In the genomic region with DNA sequence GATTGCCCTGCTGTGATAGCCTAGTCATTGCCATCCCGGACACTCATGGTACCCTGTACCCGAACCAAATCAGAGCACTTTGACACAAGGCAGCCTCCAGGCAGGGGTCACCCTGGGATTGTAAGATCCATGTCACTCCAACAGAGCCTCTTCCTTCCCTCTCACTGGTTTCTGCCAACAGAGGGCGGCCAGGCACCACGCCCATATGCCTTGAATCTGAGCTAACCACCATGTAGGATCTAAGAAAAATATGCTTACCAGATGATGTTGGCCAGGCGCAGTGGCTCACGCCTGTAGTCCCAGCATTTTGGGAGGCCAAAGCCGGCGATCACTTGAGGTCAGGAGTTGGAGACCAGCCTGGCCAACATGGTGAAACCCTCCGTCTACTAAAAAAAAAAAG, we compare ENCODE assay signal across 15 cellular contexts.
A peak's percentile ranks its signal among the peaks of the same experiment; 100 is the strongest.
DNase-seq lines count a peak whose midpoint lies in the region; ATAC-seq, FAIRE-seq and TF ChIP-seq lines count a peak whose summit lies in the region.
"Had no signal": no experiment of that assay in that cellular context is flagged by ENCODE, and none has a peak within 500 bp of the region (broad histone marks: within the 10 kb centered on the region; RNA-seq: fewer than 3 reads in every experiment).

No MANE protein-coding gene starts in this region.

- no TSS peak for BruUV-seq in HepG2 (replicated peaks; lab: Mats Ljungman, UMichigan)

- TF ChIP-seq RAD21 in HepG2 (CRISPR knock-in tag; IDR thresholded peaks at IDR 0.05) = no peak

- H3K4me3 ChIP-seq in HepG2 (replicated peaks in 1 of 3; ENCODE audit: insufficient read depth in 1 of 3, low read depth in 2 of 3, low read length in 3 of 3) = no peak overlapping the region
- H3K4me3 ChIP-seq in right lobe of liver = no peak overlapping the region
- no peak overlapping the region for H3K4me3 ChIP-seq in esophagus muscularis mucosa

- H3K27ac Mint-ChIP-seq in chondrocyte (ENCODE audit: unreplicated experiment) (no peak overlapping the region), type B pancreatic cell (peak overlapping the region; percentile 23)

- H3K9me3 ChIP-seq in HepG2 (ENCODE audit: low read length) (no peaks in the 10 kb centered on the region), right lobe of liver (no peaks in the 10 kb centered on the region), esophagus muscularis mucosa (peaks cover 0 to 5% (median 0%) of the 10 kb centered on the region in 4 donors)

- DNase-seq in HepG2 (ENCODE audit: low spot score) (peak; percentile 7), right lobe of liver (no peak), M059J (ENCODE audit: low read depth) (peak; percentile 11), chondrocyte (ENCODE audit: low spot score) (no peak), type B pancreatic cell (ENCODE audit: extremely low spot score, unreplicated experiment) (no peak), esophagus muscularis mucosa (ENCODE audit: extremely low spot score) (no peak)
- no peak for DNase-seq in stimulated activated naive CD4-positive, alpha-beta T cell treated with Interleukin-2 at 50 U/mL for 16 hours (lab: John Stamatoyannopoulos, UW)
- DNase-seq: activated CD8-positive, alpha-beta memory T cell treated with anti-CD3 and anti-CD28 coated beads, Interleukin-2, amount 50 U/mL, for 48 hours; amygdala; CD4-positive, CD25-positive, alpha-beta regulatory T cell; KG1; midbrain; posterior cingulate gyrus had no signal

- H3K36me3 Mint-ChIP-seq in chondrocyte (ENCODE audit: low read depth) (peaks cover 6% of the 10 kb centered on the region), type B pancreatic cell (peaks cover 4% of the 10 kb centered on the region)
- H3K36me3 Mint-ChIP-seq: CD4-positive, CD25-positive, alpha-beta regulatory T cell had no signal

- FAIRE-seq in HepG2 (lab: Jason Lieb, UNC) = no peak
- FAIRE-seq: endometrium had no signal

- no peaks in the 10 kb centered on the region for H3K4me1 ChIP-seq in HepG2 (ENCODE audit: insufficient read depth, low read length)
- no peaks in the 10 kb centered on the region for H3K4me1 ChIP-seq in right lobe of liver
- H3K4me1 ChIP-seq in esophagus muscularis mucosa = peaks cover 0 to 11% (median 10%) of the 10 kb centered on the region in 4 donors

- CTCF ChIA-PET in HepG2 (lab: Yijun Ruan, JAX; ENCODE audit: low intra/inter-chr PET ratio, low total read pairs) = no interaction called here

- no peak overlapping the region for H3K4me2 ChIP-seq in HepG2 (ENCODE audit: low read depth, low read length)

- no peak overlapping the region for H2AFZ ChIP-seq in HepG2 (ENCODE audit: low read length)

- TF ChIP-seq POLR2A in HepG2 (IDR thresholded peaks at IDR 0.05; ENCODE audit: insufficient read depth in 1 of 2, low read depth in 2 of 2, low read length in 2 of 2) (no peak), right lobe of liver (IDR thresholded peaks at IDR 0.05) (no peak), esophagus muscularis mucosa (IDR thresholded peaks at IDR 0.05; ENCODE audit: low read depth) (no peak)

- H3K27me3 ChIP-seq in HepG2 (ENCODE audit: control insufficient read depth in 1 of 2, insufficient read depth in 2 of 2, low read length in 2 of 2) (peaks cover 0 to 5% of the 10 kb centered on the region in 2 experiments; a peak in 2 of 5 replicates), right lobe of liver (no peaks in the 10 kb centered on the region), esophagus muscularis mucosa (no peaks in the 10 kb centered on the region)

- in situ Hi-C loops in HepG2 (cut with HindIII; ENCODE audit: extremely low pct_ligation_motif_present, low pct_unique_long_range_greater_than_20kb) = no loop called here

- WGBS in HepG2 (ENCODE audit: low lambda C conversion rate) = 35% methylated on average over 8 of the region's 9 CpGs
- WGBS in right lobe of liver (ENCODE audit: insufficient coverage, low coverage, low lambda C conversion rate, missing lambda C conversion rate) = 78% methylated on average over 5 of the region's 9 CpGs
- 90% methylated on average over 8 of the region's 9 CpGs for WGBS in esophagus muscularis mucosa

- no peak overlapping the region for H3K9ac ChIP-seq in HepG2 (ENCODE audit: insufficient read depth, low read depth, low read length)

- POLR2A ChIA-PET in HepG2 (lab: Yijun Ruan, JAX) = no interaction called here

- no peak for TF ChIP-seq EP300 in HepG2 (IDR thresholded peaks at IDR 0.05; ENCODE audit: low read depth in 2 of 2, low read length in 2 of 2)
- no peak for TF ChIP-seq EP300 in HepG2 (CRISPR knock-in tag; IDR thresholded peaks at IDR 0.05; ENCODE audit: borderline replicate concordance)
- no peak for TF ChIP-seq EP300 in esophagus muscularis mucosa (IDR thresholded peaks at IDR 0.05)

- intact Hi-C loops in HepG2 (cut with micrococcal nuclease; ENCODE audit: unreplicated experiment) = no loop called here
- intact Hi-C loops in right lobe of liver (cut with DNase I) = no loop called here
- intact Hi-C loops in esophagus muscularis mucosa (cut with DNase I) = no loop called here

- 0 out of 2 replicates have a peak, but pooled peaks have one; percentile 28 for TF ChIP-seq CTCF in HepG2 (CRISPR knock-in tag; IDR thresholded peaks at IDR 0.05)
- TF ChIP-seq CTCF in right lobe of liver (IDR thresholded peaks at IDR 0.05) = no peak
- TF ChIP-seq CTCF in chondrocyte (IDR thresholded peaks at IDR 0.05) = peak; percentile 21
- TF ChIP-seq CTCF in type B pancreatic cell (conservative IDR thresholded peaks at IDR 0.05) = no peak
- TF ChIP-seq CTCF in esophagus muscularis mucosa (IDR thresholded peaks at IDR 0.05) = no peak

- no peaks in the 10 kb centered on the region for H4K20me1 ChIP-seq in HepG2 (ENCODE audit: insufficient read depth, low read length)

- H3K36me3 ChIP-seq in HepG2 (replicated peaks in 1 of 2; ENCODE audit: control insufficient read depth in 1 of 2, insufficient read depth in 2 of 2, low read length in 2 of 2) (no peaks in the 10 kb centered on the region), right lobe of liver (no peaks in the 10 kb centered on the region), esophagus muscularis mucosa (no peaks in the 10 kb centered on the region)

- H3K4me3 Mint-ChIP-seq in chondrocyte (ENCODE audit: unreplicated experiment) = no peak overlapping the region
- no peak overlapping the region for H3K4me3 Mint-ChIP-seq in type B pancreatic cell
- H3K4me3 Mint-ChIP-seq: CD4-positive, CD25-positive, alpha-beta regulatory T cell had no signal

- H3K9me3 Mint-ChIP-seq in chondrocyte (ENCODE audit: low read depth) (peaks cover 18% of the 10 kb centered on the region), type B pancreatic cell (peaks cover 13% of the 10 kb centered on the region)

- no peaks in the 10 kb centered on the region for H3K4me1 Mint-ChIP-seq in chondrocyte (ENCODE audit: low read depth)
- no peaks in the 10 kb centered on the region for H3K4me1 Mint-ChIP-seq in type B pancreatic cell (ENCODE audit: unreplicated experiment)

- ATAC-seq in HepG2 (peak; percentile 54; the same call in 2 of the 3 replicates), right lobe of liver (no peak), HG02840 (IDR thresholded peaks at IDR 0.05; ENCODE audit: low FRiP score, unreplicated experiment) (no peak)

- H3K27ac ChIP-seq in HepG2 (ENCODE audit: extremely low read length, insufficient read depth, low read length) (no peak overlapping the region), right lobe of liver (no peak overlapping the region), esophagus muscularis mucosa (replicated peaks in 1 of 4) (no peak overlapping the region)

- H3K27me3 Mint-ChIP-seq in chondrocyte (ENCODE audit: low read depth) = no peaks in the 10 kb centered on the region
- no peaks in the 10 kb centered on the region for H3K27me3 Mint-ChIP-seq in type B pancreatic cell
- H3K27me3 Mint-ChIP-seq: CD4-positive, CD25-positive, alpha-beta regulatory T cell had no signal

- H3K79me2 ChIP-seq in HepG2 (ENCODE audit: insufficient read depth, low read length) = no peaks in the 10 kb centered on the region

TF ChIP-seq in HepG2, 621 proteins besides CTCF, POLR2A, EP300 and RAD21:
- TF ChIP-seq DNMT1 (CRISPR knock-in tag; IDR thresholded peaks at IDR 0.05) (no peak), STAG1 (CRISPR knock-in tag; IDR thresholded peaks at IDR 0.05) (peak; percentile 58), NCOR1 (IDR thresholded peaks at IDR 0.05; ENCODE audit: borderline replicate concordance, low read length) (no peak)

Comparison
In these comparisons a context has a peak if more than half of its experiments do, and no peak if none do; other contexts are left out.
1. DNase-seq: peak in HepG2 (single experiment) and M059J (single experiment); none in right lobe of liver (0 of 3), chondrocyte (single experiment), type B pancreatic cell (single experiment), stimulated activated naive CD4-positive, alpha-beta T cell treated with Interleukin-2 at 50 U/mL for 16 hours (single experiment) and esophagus muscularis mucosa (single experiment).
2. CTCF ChIP-seq: peak in HepG2 (single experiment) and chondrocyte (single experiment); none in right lobe of liver (0 of 4), type B pancreatic cell (single experiment) and esophagus muscularis mucosa (0 of 3).